In genomic region chr11:95092549-95093324, GRCh38 we compare ENCODE assay signal across 8 cellular contexts. TPM values are rescaled to one million over a fixed set of nuclear protein-coding genes. Genes with fewer than 3 reads are reported as not detected.
A peak's percentile ranks its signal among the peaks of the same experiment; 100 is the strongest.
DNase-seq lines count a peak whose midpoint lies in the region; ATAC-seq and TF ChIP-seq lines count a peak whose summit lies in the region.

No MANE protein-coding gene starts in this region.

- peak overlapping the region; percentile 17 for H3K4me3 Mint-ChIP-seq in CD4-positive, alpha-beta T cell
- H3K4me3 Mint-ChIP-seq in activated CD4-positive, alpha-beta T cell treated with anti-CD3 and anti-CD28 coated beads, Interleukin-2, amount 10 ng/mL, durations not matched to agents 7 days and 5 days = no peak overlapping the region

- peak; percentile 55 for TF ChIP-seq CTCF in CD4-positive, alpha-beta T cell (IDR thresholded peaks at IDR 0.05)
- TF ChIP-seq CTCF in HL-60 (IDR thresholded peaks at IDR 0.05; ENCODE audit: insufficient read depth, low read length) = peak; percentile 41

- DNase-seq in CD4-positive, alpha-beta T cell = peak in 4 of 10 experiments; percentile 3 to 20 (median 12)
- no peak for DNase-seq in HL-60 (ENCODE audit: low read depth in 1 of 2, low spot score in 1 of 2)
- DNase-seq in activated CD4-positive, alpha-beta T cell treated with anti-CD3 and anti-CD28 coated beads, Interleukin-2, amount 10 ng/mL, durations not matched to agents 7 days and 5 days = peak; percentile 43
- DNase-seq in fibroblast of the conjunctiva (ENCODE audit: low read depth) = peak; percentile 41
- peak; percentile 44 to 51 for DNase-seq in stimulated activated CD4-positive, alpha-beta T cell treated with anti-CD3 and anti-CD28 coated beads, Interleukin-2, amount 100 ng/mL, for 24 hours
- no peak for DNase-seq in NCI-H446 (lab: John Stamatoyannopoulos, UW)

- no peak overlapping the region for H3K27ac ChIP-seq in CD4-positive, alpha-beta T cell (ENCODE audit: low read depth, low read length)
- no peak overlapping the region for H3K27ac ChIP-seq in HL-60 (replicated peaks)

- no peaks in the 10 kb centered on the region for H3K27me3 Mint-ChIP-seq in CD4-positive, alpha-beta T cell
- H3K27me3 Mint-ChIP-seq in activated CD4-positive, alpha-beta T cell treated with anti-CD3 and anti-CD28 coated beads, Interleukin-2, amount 10 ng/mL, durations not matched to agents 7 days and 5 days = no peaks in the 10 kb centered on the region

- ATAC-seq in CD4-positive, alpha-beta T cell (ENCODE audit: poor library complexity) = no peak
- ATAC-seq in GM19452 (IDR thresholded peaks at IDR 0.05; ENCODE audit: unreplicated experiment) = no peak
- no peak for ATAC-seq in HG03095 (IDR thresholded peaks at IDR 0.05; ENCODE audit: unreplicated experiment)

- H3K27ac Mint-ChIP-seq in CD4-positive, alpha-beta T cell = peak overlapping the region; percentile 0
- no peak overlapping the region for H3K27ac Mint-ChIP-seq in activated CD4-positive, alpha-beta T cell treated with anti-CD3 and anti-CD28 coated beads, Interleukin-2, amount 10 ng/mL, durations not matched to agents 7 days and 5 days

- POLR2A ChIA-PET in CD4-positive, alpha-beta T cell (lab: Charles Lee) = interaction anchor here (2.3 kb wide), 1 partner anchor 26 kb away, joined by 15 read pairs; the partner anchor contains the start of gene SRSF8
- POLR2A ChIA-PET in activated CD4-positive, alpha-beta T cell treated with anti-CD3 and anti-CD28 coated beads, Interleukin-2, amount 10 ng/mL, durations not matched to agents 7 days and 5 days (lab: Charles Lee) = interaction anchor here (0.7 kb wide), 1 partner anchor 25 kb away, joined by 3 read pairs; no protein-coding TSS in a partner anchor

- no peaks in the 10 kb centered on the region for H3K9me3 ChIP-seq in CD4-positive, alpha-beta T cell (ENCODE audit: control insufficient read depth, low read length)

- intact Hi-C loops in CD4-positive, alpha-beta T cell (cut with DNase I, micrococcal nuclease) = loop anchor here in 1 of 2 experiments (5.0 kb wide), 2 partner anchors 140 to 700 kb away; partner anchors contain the start of genes CEP57 and SESN3

- H3K36me3 Mint-ChIP-seq in CD4-positive, alpha-beta T cell (ENCODE audit: low read depth) = peaks cover 10% of the 10 kb centered on the region
- peaks cover 19% of the 10 kb centered on the region for H3K36me3 Mint-ChIP-seq in activated CD4-positive, alpha-beta T cell treated with anti-CD3 and anti-CD28 coated beads, Interleukin-2, amount 10 ng/mL, durations not matched to agents 7 days and 5 days (ENCODE audit: low read depth)

- CTCF ChIA-PET in CD4-positive, alpha-beta T cell (lab: Charles Lee) = interaction anchor here (0.8 to 7.2 kb wide), 6 partner anchors 13 to 612 kb away, joined by 3 to 67 read pairs (median 4); partner anchors contain the start of gene SRSF8
- CTCF ChIA-PET in activated CD4-positive, alpha-beta T cell treated with anti-CD3 and anti-CD28 coated beads, Interleukin-2, amount 10 ng/mL, durations not matched to agents 7 days and 5 days (lab: Charles Lee) = interaction anchor here (0.6 to 8.1 kb wide), 10 partner anchors 8 to 1350 kb away, joined by 3 to 165 read pairs (median 4); partner anchors contain the start of gene SRSF8

- H3K9me3 Mint-ChIP-seq in CD4-positive, alpha-beta T cell = no peaks in the 10 kb centered on the region
- no peaks in the 10 kb centered on the region for H3K9me3 Mint-ChIP-seq in activated CD4-positive, alpha-beta T cell treated with anti-CD3 and anti-CD28 coated beads, Interleukin-2, amount 10 ng/mL, durations not matched to agents 7 days and 5 days

- no peak overlapping the region for H3K4me3 ChIP-seq in HL-60 (replicated peaks; ENCODE audit: insufficient read depth, low read length)

- peaks cover 50% of the 10 kb centered on the region for H3K4me1 Mint-ChIP-seq in CD4-positive, alpha-beta T cell (ENCODE audit: low read depth)
- H3K4me1 Mint-ChIP-seq in activated CD4-positive, alpha-beta T cell treated with anti-CD3 and anti-CD28 coated beads, Interleukin-2, amount 10 ng/mL, durations not matched to agents 7 days and 5 days = peaks cover 76% of the 10 kb centered on the region

- H3K27me3 ChIP-seq in CD4-positive, alpha-beta T cell (ENCODE audit: control insufficient read depth, insufficient read depth, low read length) = no peaks in the 10 kb centered on the region
- peaks cover 11% of the 10 kb centered on the region for H3K27me3 ChIP-seq in HL-60 (ENCODE audit: insufficient read depth, poor library complexity, severe bottlenecking)

RNA-seq across cellular contexts. Expression of gene ENDOD1, which starts 3.1 kb away (rescaled TPM):
- total RNA-seq in CD4-positive, alpha-beta T cell = 1 to 10 TPM; 3.8 to 4.4 TPM
- total RNA-seq in activated CD4-positive, alpha-beta T cell treated with anti-CD3 and anti-CD28 coated beads, Interleukin-2, amount 10 ng/mL, durations not matched to agents 7 days and 5 days = 10 to 100 TPM; 15.8 to 16.8 TPM

RNA-seq across cellular contexts. Expression of gene SRSF8, which starts 26.0 kb away (rescaled TPM):
- total RNA-seq in CD4-positive, alpha-beta T cell = 10 to 100 TPM; 67.2 to 67.9 TPM
- total RNA-seq in activated CD4-positive, alpha-beta T cell treated with anti-CD3 and anti-CD28 coated beads, Interleukin-2, amount 10 ng/mL, durations not matched to agents 7 days and 5 days = 10 to 100 TPM; 31.5 to 37.2 TPM

RNA-seq across cellular contexts. Expression of gene KDM4F, which starts 43.5 kb away (rescaled TPM):
- not detected for total RNA-seq in CD4-positive, alpha-beta T cell
- not detected for total RNA-seq in activated CD4-positive, alpha-beta T cell treated with anti-CD3 and anti-CD28 coated beads, Interleukin-2, amount 10 ng/mL, durations not matched to agents 7 days and 5 days

Comparison
In these comparisons a context has a peak if more than half of its experiments do, and no peak if none do; other contexts are left out.
1. DNase-seq: peak in activated CD4-positive, alpha-beta T cell treated with anti-CD3 and anti-CD28 coated beads, Interleukin-2, amount 10 ng/mL, durations not matched to agents 7 days and 5 days (single experiment), fibroblast of the conjunctiva (single experiment) and stimulated activated CD4-positive, alpha-beta T cell treated with anti-CD3 and anti-CD28 coated beads, Interleukin-2, amount 100 ng/mL, for 24 hours (2 of 2); none in HL-60 (0 of 2) and NCI-H446 (0 of 2).